9 cellular contexts compared by ENCODE assay signal in the genomic region with DNA sequence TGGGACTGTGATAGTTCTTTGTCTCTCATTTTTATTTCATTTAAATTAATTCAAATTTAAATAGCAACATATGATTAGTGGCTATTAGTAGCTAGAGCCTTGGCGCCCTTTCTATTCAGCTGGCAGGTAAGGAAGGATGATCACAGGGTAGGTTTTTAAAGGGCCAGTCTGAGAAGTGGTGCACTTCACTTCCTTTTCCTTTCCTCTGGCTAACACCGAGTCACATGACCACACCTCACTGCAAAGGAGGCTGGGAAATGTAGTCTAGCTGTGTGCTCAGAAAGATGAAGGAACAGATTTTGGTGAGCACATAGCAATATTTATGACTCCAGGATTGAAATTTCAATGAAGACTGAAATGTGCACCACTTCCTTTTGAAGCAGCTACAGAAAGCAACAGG.
A peak's percentile ranks its signal among the peaks of the same experiment; 100 is the strongest.
DNase-seq lines count a peak whose midpoint lies in the region; ATAC-seq lines count a peak whose summit lies in the region.
"Had no signal": no experiment of that assay in that cellular context is flagged by ENCODE, and none has a peak within 500 bp of the region (broad histone marks: within the 10 kb centered on the region; RNA-seq: fewer than 3 reads in every experiment).

No MANE protein-coding gene starts in this region.

- peak; percentile 15 for DNase-seq in activated naive CD4-positive, alpha-beta T cell treated with Interleukin-2 at 50 U/mL for 16 hours
- no peak for DNase-seq in activated naive CD4-positive, alpha-beta T cell (lab: John Stamatoyannopoulos, UW)
- DNase-seq in RPMI8226 = peak; percentile 5
- DNase-seq in central memory CD8-positive, alpha-beta T cell (ENCODE audit: low spot score in 2 of 2) = no peak
- peak; percentile 14 for DNase-seq in stimulated activated naive CD8-positive, alpha-beta T cell treated with anti-CD3 and anti-CD28 coated beads, Interleukin-15, Interleukin-2, amounts not matched to agents 100 U/mL and 50 U/mL, for 24 hours
- no peak for DNase-seq in cerebellar nuclear complex (lab: John Stamatoyannopoulos, UW)
- no peak for DNase-seq in retina
- DNase-seq: foreskin melanocyte had no signal

- H3K27me3 Mint-ChIP-seq in central memory CD8-positive, alpha-beta T cell = no peaks in the 10 kb centered on the region

- H3K9me3 Mint-ChIP-seq in central memory CD8-positive, alpha-beta T cell = peaks cover 10% of the 10 kb centered on the region

- peak; percentile 72 for ATAC-seq in central memory CD8-positive, alpha-beta T cell (replicated peaks; ENCODE audit: extremely low read depth, poor library complexity, severe bottlenecking)
- ATAC-seq in stimulated activated naive CD8-positive, alpha-beta T cell treated with anti-CD3 and anti-CD28 coated beads, Interleukin-15, Interleukin-2, amounts not matched to agents 100 U/mL and 50 U/mL, for 24 hours = no peak
- ATAC-seq in HG03045 (IDR thresholded peaks at IDR 0.05; ENCODE audit: unreplicated experiment) = no peak

- H3K4me3 Mint-ChIP-seq in central memory CD8-positive, alpha-beta T cell = no peak overlapping the region

- H3K27ac Mint-ChIP-seq in central memory CD8-positive, alpha-beta T cell (ENCODE audit: low read depth) = no peak overlapping the region

- H3K4me1 Mint-ChIP-seq in central memory CD8-positive, alpha-beta T cell = peaks cover 11% of the 10 kb centered on the region

- no peaks in the 10 kb centered on the region for H3K36me3 Mint-ChIP-seq in central memory CD8-positive, alpha-beta T cell (ENCODE audit: insufficient read depth)

Comparison
In these comparisons a context has a peak if more than half of its experiments do, and no peak if none do; other contexts are left out.
1. DNase-seq: peak in activated naive CD4-positive, alpha-beta T cell treated with Interleukin-2 at 50 U/mL for 16 hours (single experiment), RPMI8226 (single experiment) and stimulated activated naive CD8-positive, alpha-beta T cell treated with anti-CD3 and anti-CD28 coated beads, Interleukin-15, Interleukin-2, amounts not matched to agents 100 U/mL and 50 U/mL, for 24 hours (single experiment); none in activated naive CD4-positive, alpha-beta T cell (0 of 4), central memory CD8-positive, alpha-beta T cell (0 of 2), cerebellar nuclear complex (0 of 2) and retina (single experiment).